ENCODE assay signal across 22 cellular contexts in the genomic region with DNA sequence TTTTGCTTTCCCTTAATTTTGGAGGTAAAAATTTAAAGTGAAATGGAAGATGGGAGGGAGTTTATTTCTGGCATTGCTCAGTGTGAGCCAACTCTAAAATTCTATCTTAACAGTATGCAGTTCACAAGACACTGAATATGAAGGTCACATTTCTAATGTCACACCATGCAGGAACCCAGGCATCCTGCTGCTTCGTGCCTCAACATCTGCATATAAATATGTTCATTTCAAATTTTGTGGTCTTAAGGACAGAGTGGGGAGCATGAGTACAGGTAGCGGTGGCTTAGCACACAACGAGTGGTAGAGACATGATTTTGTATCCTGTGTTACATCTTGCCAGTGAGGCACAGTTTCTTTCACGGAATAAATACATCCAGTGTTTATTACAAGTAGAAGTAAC.
DNase-seq lines count a peak whose midpoint lies in the region; ATAC-seq and TF ChIP-seq lines count a peak whose summit lies in the region.
"Had no signal": no experiment of that assay in that cellular context is flagged by ENCODE, and none has a peak within 500 bp of the region (broad histone marks: within the 10 kb centered on the region; RNA-seq: fewer than 3 reads in every experiment).

No MANE protein-coding gene starts in this region.

- H3K4me1 Mint-ChIP-seq in activated naive CD4-positive, alpha-beta T cell treated with anti-CD3 and anti-CD28 coated beads for 36 hours (ENCODE audit: low read depth): peaks cover 60% of the 10 kb centered on the region
- peaks cover 44% of the 10 kb centered on the region for H3K4me1 Mint-ChIP-seq in T-helper 17 cell
- H3K4me1 Mint-ChIP-seq in brain: peaks cover 36% of the 10 kb centered on the region
- peaks cover 82% of the 10 kb centered on the region for H3K4me1 Mint-ChIP-seq in stimulated activated naive CD8-positive, alpha-beta T cell treated with anti-CD3 and anti-CD28 coated beads, Interleukin-15, amount 100 ng/mL, for 72 hours
- H3K4me1 Mint-ChIP-seq: mesothelial cell of epicardium had no signal

- intact Hi-C loops in activated naive CD4-positive, alpha-beta T cell treated with anti-CD3 and anti-CD28 coated beads for 36 hours (cut with micrococcal nuclease): no loop called here

- H3K36me3 Mint-ChIP-seq in activated naive CD4-positive, alpha-beta T cell treated with anti-CD3 and anti-CD28 coated beads for 36 hours (ENCODE audit: low read depth): no peaks in the 10 kb centered on the region
- H3K36me3 Mint-ChIP-seq in T-helper 17 cell (ENCODE audit: low read depth) (no peaks in the 10 kb centered on the region), brain (no peaks in the 10 kb centered on the region)
- H3K36me3 Mint-ChIP-seq: mesothelial cell of epicardium, naive B cell had no signal

- peak; percentile 25 for DNase-seq in activated naive CD4-positive, alpha-beta T cell treated with anti-CD3 and anti-CD28 coated beads for 36 hours
- no peak for DNase-seq in activated naive CD4-positive, alpha-beta T cell treated with anti-CD3 and anti-CD28 coated beads, Interleukin-2, amount 50 U/mL, for 16 hours
- DNase-seq in T-helper 17 cell: no peak
- no peak for DNase-seq in stimulated activated naive CD8-positive, alpha-beta T cell treated with anti-CD3 and anti-CD28 coated beads, Interleukin-15, amount 100 ng/mL, for 72 hours
- no peak for DNase-seq in activated effector memory CD4-positive, alpha-beta T cell treated with anti-CD3 and anti-CD28 coated beads, Interleukin-2, amount 50 U/mL, for 16 hours
- DNase-seq: ACHN; amniotic stem cell; BE2C; colonic mucosa; DMS79; H9; head of caudate nucleus; MM.1S; naive B cell; NCI-H1436; NCI-H748 treated with DMSO at 0.1 percent for 48 hours; SJCRH30; stimulated activated CD4-positive, alpha-beta T cell treated with anti-CD3 and anti-CD28 coated beads, Interleukin-15, amount 100 ng/mL, for 24 hours had no signal

- no peaks in the 10 kb centered on the region for H3K9me3 ChIP-seq in T-helper 17 cell (ENCODE audit: control insufficient read depth, low read length, poor library complexity, severe bottlenecking)
- H3K9me3 ChIP-seq: BE2C, colonic mucosa had no signal

- H3K27ac Mint-ChIP-seq in activated naive CD4-positive, alpha-beta T cell treated with anti-CD3 and anti-CD28 coated beads for 36 hours: peak overlapping the region; percentile 27
- H3K27ac Mint-ChIP-seq in T-helper 17 cell (peak overlapping the region; percentile 91), brain (peak overlapping the region in 4 of 5 experiments; percentile 14 to 72 (median 27))
- H3K27ac Mint-ChIP-seq in stimulated activated naive CD8-positive, alpha-beta T cell treated with anti-CD3 and anti-CD28 coated beads, Interleukin-15, amount 100 ng/mL, for 72 hours: no peak overlapping the region
- H3K27ac Mint-ChIP-seq: H9, mesothelial cell of epicardium had no signal

- H3K4me3 Mint-ChIP-seq in activated naive CD4-positive, alpha-beta T cell treated with anti-CD3 and anti-CD28 coated beads for 36 hours: no peak overlapping the region
- H3K4me3 Mint-ChIP-seq in T-helper 17 cell (peak overlapping the region; percentile 84), brain (no peak overlapping the region)
- peak overlapping the region in 1 of 2 donors; percentile 35 for H3K4me3 Mint-ChIP-seq in stimulated activated naive CD8-positive, alpha-beta T cell treated with anti-CD3 and anti-CD28 coated beads, Interleukin-15, amount 100 ng/mL, for 72 hours
- H3K4me3 Mint-ChIP-seq: H9, mesothelial cell of epicardium had no signal

- CTCF ChIA-PET in activated naive CD4-positive, alpha-beta T cell treated with anti-CD3 and anti-CD28 coated beads for 36 hours (lab: Charles Lee): no interaction called here

- no peaks in the 10 kb centered on the region for H3K27me3 Mint-ChIP-seq in activated naive CD4-positive, alpha-beta T cell treated with anti-CD3 and anti-CD28 coated beads for 36 hours (ENCODE audit: low read depth)
- H3K27me3 Mint-ChIP-seq in T-helper 17 cell: no peaks in the 10 kb centered on the region
- H3K27me3 Mint-ChIP-seq in brain: peaks cover 16% of the 10 kb centered on the region
- H3K27me3 Mint-ChIP-seq in stimulated activated naive CD8-positive, alpha-beta T cell treated with anti-CD3 and anti-CD28 coated beads, Interleukin-15, amount 100 ng/mL, for 72 hours: no peaks in the 10 kb centered on the region

- H3K9me3 Mint-ChIP-seq in activated naive CD4-positive, alpha-beta T cell treated with anti-CD3 and anti-CD28 coated beads for 36 hours: no peaks in the 10 kb centered on the region
- peaks cover 0 to 22% (median 5%) of the 10 kb centered on the region in 5 experiments for H3K9me3 Mint-ChIP-seq in brain
- no peaks in the 10 kb centered on the region for H3K9me3 Mint-ChIP-seq in stimulated activated naive CD8-positive, alpha-beta T cell treated with anti-CD3 and anti-CD28 coated beads, Interleukin-15, amount 100 ng/mL, for 72 hours
- H3K9me3 Mint-ChIP-seq: naive B cell had no signal

- TF ChIP-seq CTCF in brain (conservative IDR thresholded peaks at IDR 0.05): no peak

- ATAC-seq in T-helper 17 cell: no peak
- ATAC-seq in stimulated activated naive CD8-positive, alpha-beta T cell treated with anti-CD3 and anti-CD28 coated beads, Interleukin-15, amount 100 ng/mL, for 72 hours: peak; percentile 74
- no peak for ATAC-seq in GM21526 (IDR thresholded peaks at IDR 0.05; ENCODE audit: low FRiP score, unreplicated experiment)
- ATAC-seq: K562 had no signal

Comparison
In these comparisons a context has a peak if more than half of its experiments do, and no peak if none do; other contexts are left out.
1. H3K27ac Mint-ChIP-seq: peak in activated naive CD4-positive, alpha-beta T cell treated with anti-CD3 and anti-CD28 coated beads for 36 hours (single experiment), T-helper 17 cell (single experiment) and brain (4 of 5); none in stimulated activated naive CD8-positive, alpha-beta T cell treated with anti-CD3 and anti-CD28 coated beads, Interleukin-15, amount 100 ng/mL, for 72 hours (0 of 2).